Comparison of ENCODE assay signal across 8 cellular contexts in genomic region chr7:137992738-137993394, GRCh38. TPM values are rescaled to one million over a fixed set of nuclear protein-coding genes. Genes with fewer than 3 reads are reported as not detected.
DNase-seq lines count a peak whose midpoint lies in the region; ATAC-seq and TF ChIP-seq lines count a peak whose summit lies in the region.

No MANE protein-coding gene starts in this region.

- no peaks in the 10 kb centered on the region for H3K27me3 Mint-ChIP-seq in activated naive CD8-positive, alpha-beta T cell treated with anti-CD3 and anti-CD28 coated beads, Interleukin-2, amount 50 U/mL, for 24 hours

- H3K4me3 ChIP-seq in BJ (ENCODE audit: low read depth, low read length) = no peak overlapping the region
- no peak overlapping the region for H3K4me3 ChIP-seq in urinary bladder (ENCODE audit: low read depth, low read length)

- no peaks in the 10 kb centered on the region for H3K27me3 ChIP-seq in BJ (ENCODE audit: control insufficient read depth, insufficient read depth, low read length)

- TF ChIP-seq CTCF in BJ (IDR thresholded peaks at IDR 0.05; ENCODE audit: insufficient read depth, low read depth, low read length) = no peak

- POLR2A ChIA-PET in BJ (lab: Charles Lee) = interaction anchor here (1.2 kb wide), 1 partner anchor 22 kb away, joined by 3 read pairs; no protein-coding TSS in a partner anchor

- peak; percentile 99 for DNase-seq in BJ (ENCODE audit: low read depth)
- no peak for DNase-seq in activated naive CD8-positive, alpha-beta T cell treated with anti-CD3 and anti-CD28 coated beads, Interleukin-2, amount 50 U/mL, for 24 hours
- peak; percentile 34 for DNase-seq in kidney tubule cell (ENCODE audit: low spot score)
- no peak for DNase-seq in stimulated activated CD4-positive, alpha-beta T cell treated with anti-CD3 and anti-CD28 coated beads, Interleukin-4, amount 100 ng/mL, for 24 hours
- DNase-seq in central memory CD4-positive, alpha-beta T cell = no peak

- WGBS in urinary bladder = 36% methylated on average over 4 of the region's 4 CpGs

- H3K36me3 ChIP-seq in BJ (ENCODE audit: control insufficient read depth, insufficient read depth, low read length) (no peaks in the 10 kb centered on the region), urinary bladder (ENCODE audit: insufficient read depth) (no peaks in the 10 kb centered on the region)

- no peak overlapping the region for H3K4me3 Mint-ChIP-seq in activated naive CD8-positive, alpha-beta T cell treated with anti-CD3 and anti-CD28 coated beads, Interleukin-2, amount 50 U/mL, for 24 hours

- CTCF ChIA-PET in BJ (lab: Yijun Ruan, JAX) = interaction anchor here (0.9 to 3.7 kb wide), 9 partner anchors 10 to 89 kb away, joined by 3 to 22 read pairs (median 3); partner anchors contain the start of gene CREB3L2

- peaks cover 5% of the 10 kb centered on the region for H3K4me1 ChIP-seq in urinary bladder (ENCODE audit: insufficient read depth)

- H3K4me1 Mint-ChIP-seq in activated naive CD8-positive, alpha-beta T cell treated with anti-CD3 and anti-CD28 coated beads, Interleukin-2, amount 50 U/mL, for 24 hours = peaks cover 34% of the 10 kb centered on the region

- H3K9me3 Mint-ChIP-seq in activated naive CD8-positive, alpha-beta T cell treated with anti-CD3 and anti-CD28 coated beads, Interleukin-2, amount 50 U/mL, for 24 hours = no peaks in the 10 kb centered on the region

- peak overlapping the region; percentile 78 for H3K27ac ChIP-seq in urinary bladder (ENCODE audit: low read depth)

- ATAC-seq in GM19351 (IDR thresholded peaks at IDR 0.05; ENCODE audit: unreplicated experiment) (peak; percentile 56), HG03521 (IDR thresholded peaks at IDR 0.05; ENCODE audit: unreplicated experiment) (peak; percentile 60)
- ATAC-seq in activated naive CD8-positive, alpha-beta T cell treated with anti-CD3 and anti-CD28 coated beads, Interleukin-2, amount 50 U/mL, for 24 hours = peak; percentile 38

- H3K27ac Mint-ChIP-seq in activated naive CD8-positive, alpha-beta T cell treated with anti-CD3 and anti-CD28 coated beads, Interleukin-2, amount 50 U/mL, for 24 hours = peak overlapping the region; percentile 55

- H3K36me3 Mint-ChIP-seq in activated naive CD8-positive, alpha-beta T cell treated with anti-CD3 and anti-CD28 coated beads, Interleukin-2, amount 50 U/mL, for 24 hours (ENCODE audit: low read depth) = peaks cover 17% of the 10 kb centered on the region

RNA-seq across cellular contexts. Expression of gene CREB3L2, which starts 9.0 kb away (rescaled TPM):
- polyA plus RNA-seq in BJ (2011; rRNA removed) (50.3 and 62.2 TPM in 2 replicates), urinary bladder (20.7 TPM)
- polyA minus RNA-seq in BJ (2011; rRNA and poly(A)+ RNA removed) = 87.7 and 119 TPM in 2 replicates
- total RNA-seq in urinary bladder = 31.5 TPM

Comparison
In these comparisons a context has a peak if more than half of its experiments do, and no peak if none do; other contexts are left out.
1. DNase-seq: peak in BJ (single experiment) and kidney tubule cell (single experiment); none in activated naive CD8-positive, alpha-beta T cell treated with anti-CD3 and anti-CD28 coated beads, Interleukin-2, amount 50 U/mL, for 24 hours (single experiment), stimulated activated CD4-positive, alpha-beta T cell treated with anti-CD3 and anti-CD28 coated beads, Interleukin-4, amount 100 ng/mL, for 24 hours (single experiment) and central memory CD4-positive, alpha-beta T cell (single experiment).
2. Peak in every context shown above with its lines, with median percentiles within 50 percentile points of each other: ATAC-seq.